Comparison of ENCODE assay signal across 8 cellular contexts in genomic region chr3:184513276-184514150, GRCh38. TPM values are rescaled to one million over a fixed set of nuclear protein-coding genes. Genes with fewer than 3 reads are reported as not detected.
DNase-seq lines count a peak whose midpoint lies in the region; ATAC-seq and TF ChIP-seq lines count a peak whose summit lies in the region.

No MANE protein-coding gene starts in this region.

- peak overlapping the region; percentile 5 for H2AFZ ChIP-seq in ACC112 (ENCODE audit: low read length, unreplicated experiment)

- no peaks in the 10 kb centered on the region for H3K9me3 ChIP-seq in lower lobe of right lung

- peak; percentile 88 for TF ChIP-seq CTCF in lower lobe of right lung (IDR thresholded peaks at IDR 0.05)

- H3K36me3 ChIP-seq in ACC112 (ENCODE audit: insufficient read depth, low read length) (no peaks in the 10 kb centered on the region), lower lobe of right lung (no peaks in the 10 kb centered on the region)

- H3K79me2 ChIP-seq in ACC112 (ENCODE audit: control insufficient read depth, insufficient read depth, low read length, unreplicated experiment): no peaks in the 10 kb centered on the region

- H3K4me1 ChIP-seq in ACC112 (ENCODE audit: control insufficient read depth, insufficient read depth, low read length, unreplicated experiment): no peaks in the 10 kb centered on the region
- peaks cover 20% of the 10 kb centered on the region for H3K4me1 ChIP-seq in lower lobe of right lung

- H3K27me3 ChIP-seq in ACC112 (ENCODE audit: insufficient read depth, low read length) (peaks cover 95% of the 10 kb centered on the region), lower lobe of right lung (ENCODE audit: low read depth) (peaks cover 37% of the 10 kb centered on the region)

- peak overlapping the region; percentile 64 for H3K4me3 ChIP-seq in ACC112 (ENCODE audit: low read depth, low read length)
- H3K4me3 ChIP-seq in lower lobe of right lung: peak overlapping the region; percentile 51

- H3K27ac ChIP-seq in ACC112 (ENCODE audit: low read depth, low read length): no peak overlapping the region
- peak overlapping the region; percentile 32 for H3K27ac ChIP-seq in lower lobe of right lung

- intact Hi-C loops in lower lobe of right lung (cut with DNase I): no loop called here

- DNase-seq in NCI-H748 (lab: John Stamatoyannopoulos, UW; ENCODE audit: unreplicated experiment) (peak; percentile 85), ecto neural progenitor cell (ENCODE audit: low spot score) (peak; percentile 94), lower lobe of right lung (peak; percentile 88)
- peak; percentile 86 to 90 for DNase-seq in activated CD4-positive, alpha-beta T cell treated with anti-CD3 and anti-CD28 coated beads, Interleukin-2, amount 50 U/mL, for 48 hours
- DNase-seq in stimulated activated CD4-positive, alpha-beta T cell treated with anti-CD3 and anti-CD28 coated beads, Interleukin-4, amount 100 ng/mL, for 4 hours: peak; percentile 77 to 81

- ATAC-seq in GM18909 (IDR thresholded peaks at IDR 0.05; ENCODE audit: poor library complexity, unreplicated experiment) (peak; percentile 71), HG03460 (IDR thresholded peaks at IDR 0.05; ENCODE audit: unreplicated experiment) (peak; percentile 96), lower lobe of right lung (peak; percentile 97 to 99)

RNA-seq across cellular contexts. Expression of gene EPHB3, which starts 48.1 kb away (rescaled TPM):
- 4.9 TPM for total RNA-seq in lower lobe of right lung
